25 cellular contexts compared by ENCODE assay signal in genomic region chr14:58769766-58770165, GRCh38.
"Had no signal": no experiment of that assay in that cellular context is flagged by ENCODE, and none has a peak within 500 bp of the region (broad histone marks: within the 10 kb centered on the region; RNA-seq: fewer than 3 reads in every experiment).

No MANE protein-coding gene starts in this region.

- H3K27me3 ChIP-seq: ovary, stomach, testis, thyroid gland, upper lobe of right lung had no signal

- H3K9me3 Mint-ChIP-seq: naive B cell; natural killer cell; stimulated activated naive B cell treated with anti-CD40 and anti-IgM and Interleukin-4, amounts not matched to agents 10 μg/mL and 1 μg/mL and 100 μg/mL, for 72 hours had no signal

- H3K36me3 Mint-ChIP-seq: naive B cell; natural killer cell; stimulated activated naive B cell treated with anti-CD40 and anti-IgM and Interleukin-4, amounts not matched to agents 10 μg/mL and 1 μg/mL and 100 μg/mL, for 72 hours had no signal

- H3K27ac Mint-ChIP-seq: natural killer cell; stimulated activated naive B cell treated with anti-CD40 and anti-IgM and Interleukin-4, amounts not matched to agents 10 μg/mL and 1 μg/mL and 100 μg/mL, for 72 hours had no signal

- H3K4me1 ChIP-seq: lower lobe of right lung, prostate gland, stomach, testis, thyroid gland, upper lobe of right lung had no signal

- DNase-seq: hippocampal formation; kidney glomerular epithelial cell; left cardiac atrium; lower lobe of right lung; mammary epithelial cell; mesenchymal stem cell; naive B cell; natural killer cell; ovary; retina; right cardiac atrium; stimulated activated CD4-positive, alpha-beta T cell treated with anti-CD3 and anti-CD28 coated beads, Interleukin-12 subunit alpha, Interleukin-12 subunit beta, amount 100 ng/mL, for 4 hours; stimulated activated CD4-positive, alpha-beta T cell treated with anti-CD3 and anti-CD28 coated beads, Interleukin-15, amount 100 ng/mL, for 24 hours; stimulated activated CD4-positive, alpha-beta T cell treated with anti-CD3 and anti-CD28 coated beads, Interleukin-2, amount 100 ng/mL, for 24 hours; stimulated activated CD4-positive, alpha-beta T cell treated with anti-CD3 and anti-CD28 coated beads, Interleukin-4, amount 100 ng/mL, for 1 hour; stimulated activated naive B cell treated with anti-CD40 and anti-IgM and Interleukin-4, amounts not matched to agents 10 μg/mL and 1 μg/mL and 100 μg/mL, for 72 hours; stimulated activated naive CD8-positive, alpha-beta T cell treated with anti-CD3 and anti-CD28 coated beads, Interleukin-15, Interleukin-2, amounts not matched to agents 100 U/mL and 50 U/mL, for 24 hours; stomach; testis; thyroid gland; trophoblast cell; upper lobe of right lung had no signal

- H3K9me3 ChIP-seq: lower lobe of right lung, ovary, prostate gland, stomach, testis, thyroid gland, upper lobe of right lung had no signal

- H3K36me3 ChIP-seq: lower lobe of right lung, ovary, prostate gland, stomach, thyroid gland, upper lobe of right lung had no signal

- ATAC-seq: left cardiac atrium; lower lobe of right lung; natural killer cell; right cardiac atrium; sciatic nerve; stimulated activated naive B cell treated with anti-CD40 and anti-IgM and Interleukin-4, amounts not matched to agents 10 μg/mL and 1 μg/mL and 100 μg/mL, for 72 hours; stimulated activated naive CD8-positive, alpha-beta T cell treated with anti-CD3 and anti-CD28 coated beads, Interleukin-15, Interleukin-2, amounts not matched to agents 100 U/mL and 50 U/mL, for 24 hours; upper lobe of right lung had no signal

- H3K4me1 Mint-ChIP-seq: naive B cell; natural killer cell; stimulated activated naive B cell treated with anti-CD40 and anti-IgM and Interleukin-4, amounts not matched to agents 10 μg/mL and 1 μg/mL and 100 μg/mL, for 72 hours had no signal

- H3K4me3 Mint-ChIP-seq: naive B cell; natural killer cell; stimulated activated naive B cell treated with anti-CD40 and anti-IgM and Interleukin-4, amounts not matched to agents 10 μg/mL and 1 μg/mL and 100 μg/mL, for 72 hours had no signal

- H3K27ac ChIP-seq: lower lobe of right lung, ovary, prostate gland, skin epidermis, stomach, testis, thyroid gland, upper lobe of right lung had no signal

- H3K4me3 ChIP-seq: lower lobe of right lung, ovary, prostate gland, skin epidermis, stomach, testis, thyroid gland, upper lobe of right lung had no signal
